Comparison of ENCODE assay signal across 15 cellular contexts in the genomic region with DNA sequence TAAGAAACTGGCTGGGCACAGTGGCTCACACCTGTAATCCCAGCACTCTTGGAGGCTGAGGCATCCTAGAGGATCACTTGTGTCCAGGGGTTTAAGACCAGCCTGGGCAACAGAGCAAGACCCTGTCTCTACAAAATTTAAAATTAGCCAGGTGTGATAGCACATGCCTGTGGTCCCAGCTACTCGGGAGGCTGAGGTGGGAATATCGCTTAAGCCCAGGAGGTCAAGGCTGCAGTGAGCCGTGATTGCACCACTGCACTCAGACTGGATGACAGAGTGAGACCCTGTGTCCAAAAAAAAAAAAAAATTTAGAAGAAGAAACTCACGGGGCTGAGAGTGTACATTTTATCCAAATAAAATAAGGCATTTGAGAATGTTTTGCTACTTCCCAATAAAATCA. TPM values are rescaled to one million over a fixed set of nuclear protein-coding genes. Genes with fewer than 3 reads are reported as not detected.
"Had no signal": no experiment of that assay in that cellular context is flagged by ENCODE, and none has a peak within 500 bp of the region (broad histone marks: within the 10 kb centered on the region; RNA-seq: fewer than 3 reads in every experiment).

No MANE protein-coding gene starts in this region.

- H3K9me3 Mint-ChIP-seq: activated CD8-positive, alpha-beta T cell treated with anti-CD3 and anti-CD28 coated beads for 36 hours; activated naive CD4-positive, alpha-beta T cell treated with anti-CD3 and anti-CD28 coated beads for 36 hours; dendritic cell treated with granulocyte-macrophage colony-stimulating factor and Interleukin-4, amounts not matched to agents 40 ng/mL and 50 ng/mL, for 4 days; effector memory CD8-positive, alpha-beta T cell; immature natural killer cell; memory B cell; natural killer cell had no signal

- ATAC-seq: activated CD4-positive, alpha-beta T cell treated with anti-CD3 and anti-CD28 coated beads for 36 hours; activated CD8-positive, alpha-beta T cell treated with anti-CD3 and anti-CD28 coated beads for 36 hours; effector memory CD8-positive, alpha-beta T cell; natural killer cell had no signal

- H3K4me3 Mint-ChIP-seq: activated CD4-positive, alpha-beta T cell treated with anti-CD3 and anti-CD28 coated beads for 36 hours; activated CD8-positive, alpha-beta T cell treated with anti-CD3 and anti-CD28 coated beads for 36 hours; activated naive CD4-positive, alpha-beta T cell treated with anti-CD3 and anti-CD28 coated beads for 36 hours; dendritic cell treated with granulocyte-macrophage colony-stimulating factor and Interleukin-4, amounts not matched to agents 40 ng/mL and 50 ng/mL, for 4 days; effector memory CD8-positive, alpha-beta T cell; immature natural killer cell; memory B cell; natural killer cell had no signal

- DNase-seq: activated CD4-positive, alpha-beta T cell treated with anti-CD3 and anti-CD28 coated beads for 36 hours; activated CD8-positive, alpha-beta memory T cell treated with anti-CD3 and anti-CD28 coated beads, Interleukin-2, amount 50 U/mL, for 48 hours; activated CD8-positive, alpha-beta T cell treated with anti-CD3 and anti-CD28 coated beads for 36 hours; activated naive CD4-positive, alpha-beta T cell treated with anti-CD3 and anti-CD28 coated beads for 36 hours; central memory CD4-positive, alpha-beta T cell; effector memory CD8-positive, alpha-beta T cell; erythroblast; immature natural killer cell; natural killer cell; stimulated activated naive CD4-positive, alpha-beta T cell had no signal

- H3K27me3 Mint-ChIP-seq: activated CD4-positive, alpha-beta T cell treated with anti-CD3 and anti-CD28 coated beads for 36 hours; activated CD8-positive, alpha-beta T cell treated with anti-CD3 and anti-CD28 coated beads for 36 hours; dendritic cell treated with granulocyte-macrophage colony-stimulating factor and Interleukin-4, amounts not matched to agents 40 ng/mL and 50 ng/mL, for 4 days; memory B cell had no signal

- H3K4me1 Mint-ChIP-seq: activated CD4-positive, alpha-beta T cell treated with anti-CD3 and anti-CD28 coated beads for 36 hours; memory B cell had no signal

- H3K27ac Mint-ChIP-seq: activated CD4-positive, alpha-beta T cell treated with anti-CD3 and anti-CD28 coated beads for 36 hours; activated CD8-positive, alpha-beta T cell treated with anti-CD3 and anti-CD28 coated beads for 36 hours; activated naive CD4-positive, alpha-beta T cell treated with anti-CD3 and anti-CD28 coated beads for 36 hours; dendritic cell treated with granulocyte-macrophage colony-stimulating factor and Interleukin-4, amounts not matched to agents 40 ng/mL and 50 ng/mL, for 4 days; effector memory CD8-positive, alpha-beta T cell; immature natural killer cell; memory B cell; natural killer cell had no signal

- H3K36me3 Mint-ChIP-seq: natural killer cell had no signal

RNA-seq across cellular contexts. Expression of gene ZAR1L, which starts 58.9 kb away (rescaled TPM):
- total RNA-seq: activated CD4-positive, alpha-beta T cell treated with anti-CD3 and anti-CD28 coated beads for 36 hours; activated CD8-positive, alpha-beta T cell treated with anti-CD3 and anti-CD28 coated beads for 36 hours; activated naive CD4-positive, alpha-beta T cell treated with anti-CD3 and anti-CD28 coated beads for 36 hours; mucosa of gallbladder; posterior vena cava; sciatic nerve had no signal
- polyA plus RNA-seq: immature natural killer cell had no signal
